Comparison of ENCODE assay signal across 27 cellular contexts in genomic region chr12:84174115-84174514, GRCh38.
"Had no signal": no experiment of that assay in that cellular context is flagged by ENCODE, and none has a peak within 500 bp of the region (broad histone marks: within the 10 kb centered on the region; RNA-seq: fewer than 3 reads in every experiment).

No MANE protein-coding gene starts in this region.

- H3K9me3 ChIP-seq: heart left ventricle, ovary, right atrium auricular region, right lobe of liver, vagina had no signal

- H3K4me2 ChIP-seq: neural progenitor cell, smooth muscle cell had no signal

- H3K4me1 Mint-ChIP-seq: immature natural killer cell; mesothelial cell of epicardium; naive B cell; natural killer cell; nephron progenitor cell; neural progenitor cell; stimulated activated memory B cell treated with anti-CD40 and anti-IgM and Interleukin-4, amounts not matched to agents 10 μg/mL and 1 μg/mL and 100 μg/mL, for 72 hours; stimulated activated naive CD8-positive, alpha-beta T cell treated with anti-CD3 and anti-CD28 coated beads, Interleukin-15, amount 100 ng/mL, for 72 hours had no signal

- H2AFZ ChIP-seq: neural progenitor cell had no signal

- H3K36me3 Mint-ChIP-seq: immature natural killer cell; mesothelial cell of epicardium; naive B cell; natural killer cell; neural progenitor cell; stimulated activated memory B cell treated with anti-CD40 and anti-IgM and Interleukin-4, amounts not matched to agents 10 μg/mL and 1 μg/mL and 100 μg/mL, for 72 hours; type B pancreatic cell had no signal

- H3K36me3 ChIP-seq: heart left ventricle, neural progenitor cell, ovary, right atrium auricular region, right lobe of liver, tibial nerve, vagina had no signal

- H3K27me3 ChIP-seq: heart left ventricle, neural progenitor cell, ovary, right atrium auricular region, right lobe of liver, tibial nerve, vagina had no signal

- H3K27me3 Mint-ChIP-seq: naive B cell; progenitor cell of endocrine pancreas; stimulated activated memory B cell treated with anti-CD40 and anti-IgM and Interleukin-4, amounts not matched to agents 10 μg/mL and 1 μg/mL and 100 μg/mL, for 72 hours; stimulated activated naive CD8-positive, alpha-beta T cell treated with anti-CD3 and anti-CD28 coated beads, Interleukin-15, amount 100 ng/mL, for 72 hours; type B pancreatic cell had no signal

- H3K4me3 Mint-ChIP-seq: immature natural killer cell; mesothelial cell of epicardium; naive B cell; natural killer cell; nephron progenitor cell; neural progenitor cell; stimulated activated memory B cell treated with anti-CD40 and anti-IgM and Interleukin-4, amounts not matched to agents 10 μg/mL and 1 μg/mL and 100 μg/mL, for 72 hours; stimulated activated naive CD8-positive, alpha-beta T cell treated with anti-CD3 and anti-CD28 coated beads, Interleukin-15, amount 100 ng/mL, for 72 hours; type B pancreatic cell had no signal

- H3K4me3 ChIP-seq: heart left ventricle, lung, neural progenitor cell, ovary, right atrium auricular region, right lobe of liver, smooth muscle cell, tibial nerve, vagina had no signal

- H3K4me1 ChIP-seq: heart left ventricle, neural progenitor cell, right atrium auricular region, right lobe of liver, tibial nerve, vagina had no signal

- H3K9ac ChIP-seq: neural progenitor cell had no signal

- FAIRE-seq: islet of Langerhans had no signal

- H3K27ac ChIP-seq: heart left ventricle, neural progenitor cell, ovary, right atrium auricular region, right lobe of liver, tibial nerve, vagina had no signal

- DNase-seq: heart left ventricle; hypothalamus; immature natural killer cell; mesendoderm; naive B cell; natural killer cell; nephron progenitor cell; ovary; right lobe of liver; stimulated activated CD4-positive, alpha-beta T cell treated with anti-CD3 and anti-CD28 coated beads, Interleukin-12 subunit alpha, Interleukin-12 subunit beta, amount 100 ng/mL, for 4 hours; stimulated activated CD4-positive, alpha-beta T cell treated with anti-CD3 and anti-CD28 coated beads, Interleukin-15, amount 100 ng/mL, for 24 hours; stimulated activated CD4-positive, alpha-beta T cell treated with anti-CD3 and anti-CD28 coated beads, Interleukin-2, amount 100 ng/mL, for 24 hours; stimulated activated CD4-positive, alpha-beta T cell treated with anti-CD3 and anti-CD28 coated beads, Interleukin-4, amount 100 ng/mL, for 1 hour; stimulated activated naive CD4-positive, alpha-beta T cell treated with Interleukin-2 at 50 U/mL for 16 hours; stimulated activated naive CD8-positive, alpha-beta T cell treated with anti-CD3 and anti-CD28 coated beads, Interleukin-15, amount 100 ng/mL, for 72 hours; substantia nigra had no signal

- H3K9me3 Mint-ChIP-seq: mesothelial cell of epicardium; nephron progenitor cell; neural progenitor cell; stimulated activated memory B cell treated with anti-CD40 and anti-IgM and Interleukin-4, amounts not matched to agents 10 μg/mL and 1 μg/mL and 100 μg/mL, for 72 hours; stimulated activated naive CD8-positive, alpha-beta T cell treated with anti-CD3 and anti-CD28 coated beads, Interleukin-15, amount 100 ng/mL, for 72 hours; type B pancreatic cell had no signal

- H3K27ac Mint-ChIP-seq: immature natural killer cell; mesothelial cell of epicardium; naive B cell; natural killer cell; nephron progenitor cell; neural progenitor cell; progenitor cell of endocrine pancreas; stimulated activated memory B cell treated with anti-CD40 and anti-IgM and Interleukin-4, amounts not matched to agents 10 μg/mL and 1 μg/mL and 100 μg/mL, for 72 hours; stimulated activated naive CD8-positive, alpha-beta T cell treated with anti-CD3 and anti-CD28 coated beads, Interleukin-15, amount 100 ng/mL, for 72 hours; type B pancreatic cell had no signal
